Comparison of ENCODE assay signal across 23 cellular contexts in the genomic region with DNA sequence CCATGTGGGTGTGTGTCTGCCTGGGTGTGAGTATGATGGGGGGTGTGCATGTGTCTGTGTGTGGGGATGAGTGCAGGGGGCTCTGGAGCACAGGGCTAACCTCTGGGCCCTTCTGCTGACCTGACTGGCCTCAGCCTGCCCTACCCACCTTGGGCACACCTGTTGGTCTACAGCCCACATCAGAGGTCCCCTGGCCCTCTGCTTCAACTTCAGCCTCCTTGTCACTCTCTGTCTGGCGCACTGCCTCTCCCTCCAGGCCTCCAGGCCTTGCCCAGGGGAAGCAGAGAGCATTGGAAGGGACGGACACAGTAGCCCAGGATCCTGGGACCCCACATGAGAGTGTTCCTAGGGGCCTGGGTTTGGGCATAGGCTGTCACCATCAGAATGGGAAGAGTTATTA.
DNase-seq lines count a peak whose midpoint lies in the region; ATAC-seq and TF ChIP-seq lines count a peak whose summit lies in the region.
"Had no signal": no experiment of that assay in that cellular context is flagged by ENCODE, and none has a peak within 500 bp of the region (broad histone marks: within the 10 kb centered on the region; RNA-seq: fewer than 3 reads in every experiment).

No MANE protein-coding gene starts in this region.

- TF ChIP-seq CTCF in IMR-90 (conservative IDR thresholded peaks at IDR 0.05; ENCODE audit: low read depth, low read length) (no peak), lung (IDR thresholded peaks at IDR 0.05; ENCODE audit: control extremely low read depth, extremely low read depth) (no peak), parathyroid adenoma (IDR thresholded peaks at IDR 0.05) (no peak), PC-3 (conservative IDR thresholded peaks at IDR 0.05; ENCODE audit: low read depth, low read length) (no peak)

- H3K4me3 Mint-ChIP-seq in activated T-helper 2 cell treated with anti-CD3 and anti-CD28 coated beads, Interferon-gamma antibody, Interleukin-2, Interleukin-4, amounts not matched to agents 10 μg/mL and 5 μg/mL and 100 μg/mL, durations not matched to agents 14 hours and 24 hours and 36 hours (ENCODE audit: low read depth), result no peak overlapping the region
- H3K4me3 Mint-ChIP-seq: B cell, CD14-positive monocyte, HFFc6 had no signal

- no peaks in the 10 kb centered on the region for H3K79me1 ChIP-seq in IMR-90 (ENCODE audit: low read depth in 1 of 2, low read length in 2 of 2)

- TF ChIP-seq POLR2A in IMR-90 (IDR thresholded peaks at IDR 0.05; ENCODE audit: low read depth, low read length), result no peak

- H3F3A ChIP-seq in PC-3 (ENCODE audit: low read length, unreplicated experiment), result no peaks in the 10 kb centered on the region

- POLR2A ChIA-PET in IMR-90 (lab: Charles Lee; ENCODE audit: unreplicated experiment), result no interaction called here
- POLR2A ChIA-PET in PC-3 (lab: Charles Lee; ENCODE audit: unreplicated experiment), result no interaction called here

- H2BK20ac ChIP-seq in IMR-90 (ENCODE audit: low read depth, low read length), result no peak overlapping the region

- H2BK120ac ChIP-seq in IMR-90 (ENCODE audit: low read depth, low read length), result no peak overlapping the region

- H3K79me2 ChIP-seq in parathyroid adenoma (no peaks in the 10 kb centered on the region), PC-3 (ENCODE audit: low read length) (no peaks in the 10 kb centered on the region)

- no peak for ATAC-seq in IMR-90 (ENCODE audit: low read depth)
- ATAC-seq in lung (ENCODE audit: insufficient read depth, low FRiP score), result no peak
- no peak for ATAC-seq in PC-3
- ATAC-seq: Panc1 had no signal

- H3K36me3 Mint-ChIP-seq in activated T-helper 2 cell treated with anti-CD3 and anti-CD28 coated beads, Interferon-gamma antibody, Interleukin-2, Interleukin-4, amounts not matched to agents 10 μg/mL and 5 μg/mL and 100 μg/mL, durations not matched to agents 14 hours and 24 hours and 36 hours (ENCODE audit: low read depth), result no peaks in the 10 kb centered on the region
- H3K36me3 Mint-ChIP-seq: CD14-positive monocyte had no signal

- H3K9me2 ChIP-seq in PC-3 (replicated peaks; ENCODE audit: low read length), result no peaks in the 10 kb centered on the region

- H2AK5ac ChIP-seq in IMR-90 (ENCODE audit: low read depth, low read length), result peak overlapping the region; percentile 21; the same call in 1 of the 2 replicates

- H3K4me3 ChIP-seq in IMR-90 (ENCODE audit: insufficient read depth, low read depth, low read length), result no peak overlapping the region
- no peak overlapping the region for H3K4me3 ChIP-seq in lung
- no peak overlapping the region for H3K4me3 ChIP-seq in parathyroid adenoma (ENCODE audit: low read depth, low read length)
- H3K4me3 ChIP-seq in PC-3 (ENCODE audit: low read length), result no peak overlapping the region

- peaks cover 3% of the 10 kb centered on the region; the same call in 1 of the 2 replicates for H3K9me1 ChIP-seq in IMR-90 (ENCODE audit: insufficient read depth, low read length)

- DNase-seq in AG08395 (ENCODE audit: low spot score), result peak; percentile 0
- DNase-seq in IMR-90, result no peak
- peak; percentile 25 for DNase-seq in lung (ENCODE audit: low spot score)
- no peak for DNase-seq in activated T-helper 2 cell treated with anti-CD3 and anti-CD28 coated beads, Interferon-gamma antibody, Interleukin-2, Interleukin-4, amounts not matched to agents 10 μg/mL and 5 μg/mL and 100 μg/mL, durations not matched to agents 14 hours and 24 hours and 36 hours (ENCODE audit: low spot score)
- no peak for DNase-seq in effector CD4-positive, alpha-beta T cell
- DNase-seq in T-helper 1 cell, result no peak
- DNase-seq in PC-3, result no peak
- DNase-seq: DMS53; GDM1; HFFc6; KG1; NCI-H1092; NCI-H1436 treated with DMSO at 0.1 percent for 48 hours; NCI-H2029; NCI-H226; NCI-H524; NCI-H774; NK-92 treated with Interleukin-12 subunit alpha and Interleukin-12 subunit beta, amount 100 ng/mL, for 24 hours had no signal

- H4K20me1 ChIP-seq in IMR-90 (ENCODE audit: insufficient read depth, low read length), result no peaks in the 10 kb centered on the region
- H4K20me1 ChIP-seq in PC-3 (ENCODE audit: low read length), result no peaks in the 10 kb centered on the region

- no peak overlapping the region for H3K14ac ChIP-seq in IMR-90 (replicated peaks; ENCODE audit: low read depth, low read length)

- H3K27ac Mint-ChIP-seq in activated T-helper 2 cell treated with anti-CD3 and anti-CD28 coated beads, Interferon-gamma antibody, Interleukin-2, Interleukin-4, amounts not matched to agents 10 μg/mL and 5 μg/mL and 100 μg/mL, durations not matched to agents 14 hours and 24 hours and 36 hours, result no peak overlapping the region
- H3K27ac Mint-ChIP-seq: B cell, HFFc6 had no signal

- H3K27me3 Mint-ChIP-seq in activated T-helper 2 cell treated with anti-CD3 and anti-CD28 coated beads, Interferon-gamma antibody, Interleukin-2, Interleukin-4, amounts not matched to agents 10 μg/mL and 5 μg/mL and 100 μg/mL, durations not matched to agents 14 hours and 24 hours and 36 hours (ENCODE audit: low read depth), result no peaks in the 10 kb centered on the region
- H3K27me3 Mint-ChIP-seq: B cell had no signal

- H3K56ac ChIP-seq in IMR-90 (ENCODE audit: extremely low read depth, insufficient read depth, low read length), result no peak overlapping the region

- H4K8ac ChIP-seq in IMR-90 (ENCODE audit: low read depth in 2 of 2, low read length in 2 of 2), result no peak overlapping the region

- H3K27ac ChIP-seq in IMR-90 (ENCODE audit: insufficient read depth, low read length) (no peak overlapping the region), lung (ENCODE audit: low read depth in 1 of 2, low read length in 1 of 2) (no peak overlapping the region), parathyroid adenoma (peak overlapping the region; percentile 45), PC-3 (ENCODE audit: low read length) (no peak overlapping the region)
- H3K27ac ChIP-seq: HL-60 had no signal

- WGBS in IMR-90 (ENCODE audit: extremely low coverage in 2 of 2, insufficient read length in 1 of 2), 2 experiments, result no CpG with 5 or more reads among the region's 2 CpGs
- 74 to 75% methylated on average over 1 to 2 of the region's 2 CpGs for WGBS in lung, 2 donors

- BruUV-seq in IMR-90 (replicated peaks; lab: Mats Ljungman, UMichigan), result no TSS peak
- BruUV-seq in PC-3 (replicated peaks; lab: Mats Ljungman, UMichigan), result no TSS peak

- no peaks in the 10 kb centered on the region for H3K4me1 Mint-ChIP-seq in activated T-helper 2 cell treated with anti-CD3 and anti-CD28 coated beads, Interferon-gamma antibody, Interleukin-2, Interleukin-4, amounts not matched to agents 10 μg/mL and 5 μg/mL and 100 μg/mL, durations not matched to agents 14 hours and 24 hours and 36 hours (ENCODE audit: low read depth)
- H3K4me1 Mint-ChIP-seq: B cell, CD14-positive monocyte had no signal

- H3K9ac ChIP-seq in IMR-90 (ENCODE audit: low read depth, low read length), result no peak overlapping the region
- H3K9ac ChIP-seq in parathyroid adenoma, result no peak overlapping the region
- H3K9ac ChIP-seq in PC-3 (ENCODE audit: low read length), result no peak overlapping the region

- H4K91ac ChIP-seq in IMR-90 (ENCODE audit: insufficient read depth, low read depth, low read length), result no peak overlapping the region

- H4K5ac ChIP-seq in IMR-90 (ENCODE audit: low read depth, low read length), result no peak overlapping the region

- no peak overlapping the region for H2AK9ac ChIP-seq in IMR-90 (replicated peaks; ENCODE audit: low read depth, low read length, poor library complexity)

- no peak overlapping the region for H3K4ac ChIP-seq in IMR-90 (ENCODE audit: low read depth, low read length)

- no peaks in the 10 kb centered on the region for H3K36me3 ChIP-seq in IMR-90 (ENCODE audit: control insufficient read depth, insufficient read depth, low read length)
- H3K36me3 ChIP-seq in lung (ENCODE audit: control insufficient read depth in 2 of 2, insufficient read depth in 2 of 2, low read length in 2 of 2), result no peaks in the 10 kb centered on the region
- no peaks in the 10 kb centered on the region for H3K36me3 ChIP-seq in parathyroid adenoma (ENCODE audit: control insufficient read depth, insufficient read depth, low read length)
- H3K36me3 ChIP-seq in PC-3 (ENCODE audit: low read depth, low read length), result no peaks in the 10 kb centered on the region

- no peaks in the 10 kb centered on the region for H3K9me3 Mint-ChIP-seq in activated T-helper 2 cell treated with anti-CD3 and anti-CD28 coated beads, Interferon-gamma antibody, Interleukin-2, Interleukin-4, amounts not matched to agents 10 μg/mL and 5 μg/mL and 100 μg/mL, durations not matched to agents 14 hours and 24 hours and 36 hours
- H3K9me3 Mint-ChIP-seq: HFFc6 had no signal

- H3K4me1 ChIP-seq in IMR-90 (ENCODE audit: control insufficient read depth, insufficient read depth, low read length) (peaks cover 3% of the 10 kb centered on the region; the same call in 1 of the 2 replicates), lung (ENCODE audit: control insufficient read depth in 2 of 2, insufficient read depth in 2 of 2, low read length in 2 of 2) (peaks cover 0 to 5% of the 10 kb centered on the region in 2 donors), parathyroid adenoma (peaks cover 34% of the 10 kb centered on the region), PC-3 (ENCODE audit: insufficient read depth, low read length) (peaks cover 10% of the 10 kb centered on the region)

- H3K27me3 ChIP-seq in IMR-90 (ENCODE audit: control insufficient read depth, insufficient read depth, low read length) (peaks cover 3% of the 10 kb centered on the region; the same call in 1 of the 2 replicates), lung (ENCODE audit: control insufficient read depth, insufficient read depth) (no peaks in the 10 kb centered on the region), parathyroid adenoma (ENCODE audit: control insufficient read depth, insufficient read depth, low read length) (no peaks in the 10 kb centered on the region), PC-3 (ENCODE audit: low read length) (no peaks in the 10 kb centered on the region)

- H3K9me3 ChIP-seq in IMR-90 (ENCODE audit: control insufficient read depth, insufficient read depth, low read length), result no peaks in the 10 kb centered on the region
- H3K9me3 ChIP-seq in lung (ENCODE audit: control insufficient read depth in 2 of 2, insufficient read depth in 1 of 2, low read length in 1 of 2), result no peaks in the 10 kb centered on the region
- no peaks in the 10 kb centered on the region for H3K9me3 ChIP-seq in parathyroid adenoma (ENCODE audit: control insufficient read depth, low read length)
- no peaks in the 10 kb centered on the region for H3K9me3 ChIP-seq in PC-3 (ENCODE audit: low read length)

- no peak for TF ChIP-seq RAD21 in IMR-90 (IDR thresholded peaks at IDR 0.05; ENCODE audit: low read length)

- dilution Hi-C loops in IMR-90 (cut with HindIII; ENCODE audit: low sequenced_read_pairs, unreplicated experiment), result no loop called here

- H3K4me2 ChIP-seq in IMR-90 (ENCODE audit: low read depth, low read length), result no peak overlapping the region
- no peak overlapping the region for H3K4me2 ChIP-seq in parathyroid adenoma (ENCODE audit: low read length)
- no peak overlapping the region for H3K4me2 ChIP-seq in PC-3 (ENCODE audit: low read length)

- no peak overlapping the region for H3K18ac ChIP-seq in IMR-90 (ENCODE audit: low read depth, low read length)

- in situ Hi-C loops in IMR-90 (cut with MboI; ENCODE audit: low sequenced_read_pairs), result no loop called here

- H2BK15ac ChIP-seq in IMR-90 (ENCODE audit: low read depth, low read length), result no peak overlapping the region

- H3K23ac ChIP-seq in IMR-90 (ENCODE audit: low read depth, low read length), result no peak overlapping the region

- CTCF ChIA-PET in IMR-90 (lab: Yijun Ruan, JAX), result no interaction called here
- CTCF ChIA-PET in PC-3 (lab: Charles Lee), result no interaction called here

- intact Hi-C loops in IMR-90 (cut with micrococcal nuclease) (no loop called here), PC-3 (cut with micrococcal nuclease) (no loop called here)
- intact Hi-C loops in activated T-helper 2 cell treated with anti-CD3 and anti-CD28 coated beads, Interferon-gamma antibody, Interleukin-2, Interleukin-4, amounts not matched to agents 10 μg/mL and 5 μg/mL and 100 μg/mL, durations not matched to agents 14 hours and 24 hours and 36 hours (cut with micrococcal nuclease), result no loop called here

- H2AFZ ChIP-seq in IMR-90 (replicated peaks; ENCODE audit: low read length, poor library complexity), result no peak overlapping the region
- H2AFZ ChIP-seq in parathyroid adenoma, result no peak overlapping the region
- no peak overlapping the region for H2AFZ ChIP-seq in PC-3 (ENCODE audit: low read length)

- no peak overlapping the region for H2BK5ac ChIP-seq in IMR-90 (ENCODE audit: low read depth, low read length, poor library complexity, severe bottlenecking)

Comparison
In these comparisons a context has a peak if more than half of its experiments do, and no peak if none do; other contexts are left out.
1. DNase-seq: peak in AG08395 (single experiment) and lung (single experiment); none in IMR-90 (single experiment), activated T-helper 2 cell treated with anti-CD3 and anti-CD28 coated beads, Interferon-gamma antibody, Interleukin-2, Interleukin-4, amounts not matched to agents 10 μg/mL and 5 μg/mL and 100 μg/mL, durations not matched to agents 14 hours and 24 hours and 36 hours (single experiment), effector CD4-positive, alpha-beta T cell (single experiment), T-helper 1 cell (0 of 5) and PC-3 (single experiment).